Comparison of ENCODE assay signal across 8 cellular contexts in genomic region chr19:37468961-37469777, GRCh38. TPM values are rescaled to one million over a fixed set of nuclear protein-coding genes. Genes with fewer than 3 reads are reported as not detected.
DNase-seq lines count a peak whose midpoint lies in the region; ATAC-seq, FAIRE-seq and TF ChIP-seq lines count a peak whose summit lies in the region.

ZNF570 (plus strand) TSS chr19:37469356; CDS start chr19:37470355, 999 bp downstream.

- H3K9me3 ChIP-seq in neutrophil (no peaks in the 10 kb centered on the region), subcutaneous abdominal adipose tissue (ENCODE audit: control insufficient read depth in 5 of 5, low read length in 5 of 5) (peaks cover 0 to 23% (median 14%) of the 10 kb centered on the region in 5 donors)

- H3K36me3 ChIP-seq in neutrophil = no peaks in the 10 kb centered on the region
- H3K36me3 ChIP-seq in subcutaneous abdominal adipose tissue (ENCODE audit: control insufficient read depth in 5 of 5, insufficient read depth in 5 of 5, low read length in 5 of 5) = peaks cover 8 to 18% (median 13%) of the 10 kb centered on the region in 5 donors

- ATAC-seq in GM21528 (IDR thresholded peaks at IDR 0.05; ENCODE audit: low FRiP score, unreplicated experiment) = peak; percentile 57

- FAIRE-seq in frontal cortex (lab: Jason Lieb, UNC) = no peak

- H3K27me3 ChIP-seq in neutrophil (no peaks in the 10 kb centered on the region), subcutaneous abdominal adipose tissue (ENCODE audit: control insufficient read depth in 5 of 5, insufficient read depth in 4 of 5, low read length in 5 of 5) (no peaks in the 10 kb centered on the region)

- H3K4me3 ChIP-seq in neutrophil (ENCODE audit: low read depth in 1 of 2, low read length in 1 of 2) (peak within 1 kb of the TSS; percentile 63 to 76), subcutaneous abdominal adipose tissue (ENCODE audit: low read depth in 1 of 5, low read length in 5 of 5) (peak within 1 kb of the TSS; percentile 86 to 99 (median 90))

- DNase-seq in DMS 273 (lab: John Stamatoyannopoulos, UW; ENCODE audit: unreplicated experiment) (peak; percentile 96), Kasumi-1 (lab: John Stamatoyannopoulos, UW) (peak; percentile 81 to 89), SHP77 treated with DMSO at 0.1 percent for 48 hours (lab: John Stamatoyannopoulos, UW) (peak; percentile 57), frontal cortex (ENCODE audit: low spot score in 2 of 2) (peak; percentile 57 to 71)
- peak; percentile 90 for DNase-seq in activated naive CD4-positive, alpha-beta T cell treated with Interleukin-2 at 50 U/mL for 16 hours

- H3K27ac ChIP-seq in neutrophil (peak within 1 kb of the TSS; percentile 41), subcutaneous abdominal adipose tissue (ENCODE audit: low read depth, low read length) (peak within 1 kb of the TSS; percentile 86)

- H3K4me1 ChIP-seq in neutrophil (ENCODE audit: control insufficient read depth in 1 of 2, insufficient read depth in 1 of 2, low read depth in 1 of 2, low read length in 1 of 2) (peaks cover 27 to 29% of the 10 kb centered on the region in 2 experiments), subcutaneous abdominal adipose tissue (ENCODE audit: control insufficient read depth in 5 of 5, insufficient read depth in 5 of 5, low read length in 5 of 5) (peaks cover 2 to 38% (median 32%) of the 10 kb centered on the region in 5 donors)

- no peak for TF ChIP-seq CTCF in neutrophil (IDR thresholded peaks at IDR 0.05)

- peak within 1 kb of the TSS; percentile 69 to 99 (median 85) for H3K9ac ChIP-seq in subcutaneous abdominal adipose tissue (ENCODE audit: low read length in 5 of 5)

RNA-seq across cellular contexts. Expression of gene ZNF570, which starts in this region (rescaled TPM):
- 42.8 TPM for total RNA-seq in frontal cortex

Comparison
In these comparisons a context has a peak if more than half of its experiments do, and no peak if none do; other contexts are left out.
1. Peak in every context shown above with its lines: DNase-seq, ATAC-seq, H3K4me3 ChIP-seq and H3K27ac ChIP-seq.